ENCODE assay signal across 7 cellular contexts in genomic region chr19:29942404-29943261, GRCh38. TPM values are rescaled to one million over a fixed set of nuclear protein-coding genes. Genes with fewer than 3 reads are reported as not detected.
DNase-seq lines count a peak whose midpoint lies in the region; ATAC-seq, FAIRE-seq and TF ChIP-seq lines count a peak whose summit lies in the region.

No MANE protein-coding gene starts in this region.

- FAIRE-seq in bronchial epithelial cell (lab: Jason Lieb, UNC): no peak

- no peaks in the 10 kb centered on the region for H3K27me3 ChIP-seq in bronchial epithelial cell (ENCODE audit: control insufficient read depth, insufficient read depth, low read length)

- TF ChIP-seq CTCF in WTC11 (IDR thresholded peaks at IDR 0.05) (no peak), bronchial epithelial cell (IDR thresholded peaks at IDR 0.05; ENCODE audit: insufficient read depth, low read length, severe bottlenecking) (no peak)

- POLR2A ChIA-PET in WTC11 (lab: Charles Lee): interaction anchor here (0.7 to 0.9 kb wide), 3 partner anchors 84 to 141 kb away, joined by 3 to 5 read pairs (median 4); no protein-coding TSS in a partner anchor

- peaks cover 2% of the 10 kb centered on the region for H3K36me3 Mint-ChIP-seq in WTC11

- H3K4me1 Mint-ChIP-seq in WTC11: peaks cover 33% of the 10 kb centered on the region

- peak overlapping the region; percentile 90 for H3K4me3 Mint-ChIP-seq in WTC11

- H3K4me3 ChIP-seq in bronchial epithelial cell (ENCODE audit: low read depth, low read length): peak overlapping the region; percentile 63

- CTCF ChIA-PET in WTC11 (lab: Charles Lee): interaction anchor here (1.5 to 3.2 kb wide), 5 partner anchors 82 to 226 kb away, joined by 3 to 7 read pairs (median 6); no protein-coding TSS in a partner anchor

- no peaks in the 10 kb centered on the region for H3K36me3 ChIP-seq in bronchial epithelial cell (ENCODE audit: control insufficient read depth, insufficient read depth, low read length)

- peaks cover 11% of the 10 kb centered on the region for H3K9me3 Mint-ChIP-seq in WTC11

- DNase-seq in NCI-H2029 (lab: John Stamatoyannopoulos, UW): peak; percentile 30
- peak; percentile 50 for DNase-seq in WTC11 (ENCODE audit: low spot score)
- no peak for DNase-seq in bronchial epithelial cell (ENCODE audit: low read depth)
- DNase-seq in left colon: peak; percentile 64 to 83
- peak; percentile 74 to 80 for DNase-seq in stimulated activated CD4-positive, alpha-beta T cell treated with anti-CD3 and anti-CD28 coated beads, Interleukin-2, amount 100 ng/mL, for 24 hours

- peak overlapping the region; percentile 58; the same call in 1 of the 2 replicates for H3K27ac Mint-ChIP-seq in WTC11

- intact Hi-C loops in left colon (cut with DNase I, micrococcal nuclease): no loop called here

- ATAC-seq in GM18519 (IDR thresholded peaks at IDR 0.05; ENCODE audit: low FRiP score, unreplicated experiment) (peak; percentile 52), HG02798 (IDR thresholded peaks at IDR 0.05; ENCODE audit: poor library complexity, unreplicated experiment) (peak; percentile 77), WTC11 (peak; percentile 70), left colon (peak; percentile 83)

- peaks cover 29% of the 10 kb centered on the region for H3K27me3 Mint-ChIP-seq in WTC11 (ENCODE audit: low read depth)

TF ChIP-seq in WTC11, 78 proteins besides CTCF, POLR2A, EP300 and RAD21 (continues in another document):
- peak; percentile 53; the same call in 1 of the 2 replicates for TF ChIP-seq FOXK1 (CRISPR knock-in tag; IDR thresholded peaks at IDR 0.05)
- TF ChIP-seq ZNF512 (CRISPR knock-in tag; IDR thresholded peaks at IDR 0.05; ENCODE audit: borderline replicate concordance): no peak
- TF ChIP-seq ZNF423 (CRISPR knock-in tag; IDR thresholded peaks at IDR 0.05): no peak
- TF ChIP-seq NFATC4 (CRISPR knock-in tag; IDR thresholded peaks at IDR 0.05): no peak
- no peak for TF ChIP-seq KAT7 (CRISPR knock-in tag; IDR thresholded peaks at IDR 0.05; ENCODE audit: borderline replicate concordance)
- no peak for TF ChIP-seq ZNF138 (CRISPR knock-in tag; conservative IDR thresholded peaks at IDR 0.05)
- no peak for TF ChIP-seq JAZF1 (CRISPR knock-in tag; IDR thresholded peaks at IDR 0.05)
- TF ChIP-seq ATF6 (CRISPR knock-in tag; IDR thresholded peaks at IDR 0.05): no peak
- TF ChIP-seq PRDM15 (CRISPR knock-in tag; IDR thresholded peaks at IDR 0.05): no peak
- TF ChIP-seq TEAD1 (CRISPR knock-in tag; IDR thresholded peaks at IDR 0.05): no peak
- peak; percentile 62; the same call in 1 of the 2 replicates for TF ChIP-seq GABPB1 (CRISPR knock-in tag; IDR thresholded peaks at IDR 0.05)
- peak; percentile 33; the same call in 1 of the 2 replicates for TF ChIP-seq ETV6 (CRISPR knock-in tag; IDR thresholded peaks at IDR 0.05)
- no peak for TF ChIP-seq GRHL2 (CRISPR knock-in tag; IDR thresholded peaks at IDR 0.05; ENCODE audit: insufficient replicate concordance, severe bottlenecking)
- no peak for TF ChIP-seq NR2C2 (CRISPR knock-in tag; IDR thresholded peaks at IDR 0.05)
- no peak for TF ChIP-seq ZNF396 (CRISPR knock-in tag; IDR thresholded peaks at IDR 0.05; ENCODE audit: borderline replicate concordance)
- TF ChIP-seq E2F4 (CRISPR knock-in tag; IDR thresholded peaks at IDR 0.05; ENCODE audit: borderline replicate concordance, low read depth): no peak
- TF ChIP-seq NR3C1 (CRISPR knock-in tag; conservative IDR thresholded peaks at IDR 0.05; ENCODE audit: low read depth): no peak
- TF ChIP-seq USF2 (CRISPR knock-in tag; IDR thresholded peaks at IDR 0.05): peak; percentile 40; the same call in 1 of the 2 replicates
- TF ChIP-seq RORB (CRISPR knock-in tag; IDR thresholded peaks at IDR 0.05): no peak

RNA-seq across cellular contexts. Expression of gene URI1, which starts 0.6 kb away (rescaled TPM):
- total RNA-seq in WTC11 (2021): 56.9 to 59.5 TPM (median 57.1 TPM) in 3 replicates
- total RNA-seq in bronchial epithelial cell: 101 and 112 TPM in 2 replicates
- total RNA-seq in left colon: 10 to 100 TPM; 41.8 to 47.6 TPM
